In the genomic region with DNA sequence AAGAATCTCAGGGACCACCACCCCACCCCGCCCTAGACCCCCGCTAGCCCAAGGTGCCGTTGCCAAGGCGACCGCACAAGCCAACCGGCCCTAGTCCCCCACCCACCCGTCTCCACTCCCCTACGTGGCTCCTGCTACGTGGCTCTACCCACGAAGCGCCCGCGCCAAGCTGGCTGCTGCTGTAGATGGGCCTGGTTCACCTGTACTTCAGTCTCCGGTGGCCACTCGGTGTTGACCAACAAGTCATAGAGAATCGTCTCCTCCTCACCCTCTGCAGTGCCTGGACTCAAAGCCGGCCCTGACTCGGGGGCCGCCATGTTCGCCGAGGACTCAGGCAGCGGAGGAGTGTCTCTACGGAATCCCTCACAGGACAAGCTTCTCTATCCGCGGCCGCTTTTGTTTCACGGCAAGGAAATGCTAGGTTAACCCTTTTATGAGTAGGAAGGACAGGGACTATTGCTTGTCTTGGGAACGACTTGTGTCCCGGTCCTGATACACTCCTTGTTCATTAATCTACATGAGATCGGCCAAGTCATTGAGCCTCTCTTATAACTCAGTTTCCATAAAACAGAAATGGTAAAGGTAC, we compare ENCODE assay signal across 1 cellular context.
TF ChIP-seq lines count a peak whose summit lies in the region.

Gene NBAS, minus strand, starts transcription at position 347 of the 586 bp plus-strand sequence. Its CDS starts 30 bp downstream, at position 317.

TF ChIP-seq in GM23338, 12 proteins besides CTCF, POLR2A, EP300 and RAD21 (continued from another document):
- TF ChIP-seq, protein P1, sequence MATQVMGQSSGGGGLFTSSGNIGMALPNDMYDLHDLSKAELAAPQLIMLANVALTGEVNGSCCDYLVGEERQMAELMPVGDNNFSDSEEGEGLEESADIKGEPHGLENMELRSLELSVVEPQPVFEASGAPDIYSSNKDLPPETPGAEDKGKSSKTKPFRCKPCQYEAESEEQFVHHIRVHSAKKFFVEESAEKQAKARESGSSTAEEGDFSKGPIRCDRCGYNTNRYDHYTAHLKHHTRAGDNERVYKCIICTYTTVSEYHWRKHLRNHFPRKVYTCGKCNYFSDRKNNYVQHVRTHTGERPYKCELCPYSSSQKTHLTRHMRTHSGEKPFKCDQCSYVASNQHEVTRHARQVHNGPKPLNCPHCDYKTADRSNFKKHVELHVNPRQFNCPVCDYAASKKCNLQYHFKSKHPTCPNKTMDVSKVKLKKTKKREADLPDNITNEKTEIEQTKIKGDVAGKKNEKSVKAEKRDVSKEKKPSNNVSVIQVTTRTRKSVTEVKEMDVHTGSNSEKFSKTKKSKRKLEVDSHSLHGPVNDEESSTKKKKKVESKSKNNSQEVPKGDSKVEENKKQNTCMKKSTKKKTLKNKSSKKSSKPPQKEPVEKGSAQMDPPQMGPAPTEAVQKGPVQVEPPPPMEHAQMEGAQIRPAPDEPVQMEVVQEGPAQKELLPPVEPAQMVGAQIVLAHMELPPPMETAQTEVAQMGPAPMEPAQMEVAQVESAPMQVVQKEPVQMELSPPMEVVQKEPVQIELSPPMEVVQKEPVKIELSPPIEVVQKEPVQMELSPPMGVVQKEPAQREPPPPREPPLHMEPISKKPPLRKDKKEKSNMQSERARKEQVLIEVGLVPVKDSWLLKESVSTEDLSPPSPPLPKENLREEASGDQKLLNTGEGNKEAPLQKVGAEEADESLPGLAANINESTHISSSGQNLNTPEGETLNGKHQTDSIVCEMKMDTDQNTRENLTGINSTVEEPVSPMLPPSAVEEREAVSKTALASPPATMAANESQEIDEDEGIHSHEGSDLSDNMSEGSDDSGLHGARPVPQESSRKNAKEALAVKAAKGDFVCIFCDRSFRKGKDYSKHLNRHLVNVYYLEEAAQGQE (IDR thresholded peaks at IDR 0.05; ENCODE audit: unreplicated experiment): no peak
